12 cellular contexts compared by ENCODE assay signal in genomic region chr20:51732454-51732791, GRCh38. TPM values are rescaled to one million over a fixed set of nuclear protein-coding genes. Genes with fewer than 3 reads are reported as not detected.
DNase-seq lines count a peak whose midpoint lies in the region; TF ChIP-seq lines count a peak whose summit lies in the region.
"Had no signal": no experiment of that assay in that cellular context is flagged by ENCODE, and none has a peak within 500 bp of the region (broad histone marks: within the 10 kb centered on the region; RNA-seq: fewer than 3 reads in every experiment).

No MANE protein-coding gene starts in this region.

- H3K36me3 ChIP-seq in SK-N-SH (replicated peaks in 1 of 2; ENCODE audit: control insufficient read depth in 1 of 2, insufficient read depth in 2 of 2, low read length in 1 of 2) = no peaks in the 10 kb centered on the region
- H3K36me3 ChIP-seq in CD8-positive, alpha-beta memory T cell (ENCODE audit: insufficient read depth, low read length) = no peaks in the 10 kb centered on the region
- H3K36me3 ChIP-seq: HAP-1, SJCRH30 had no signal

- peak overlapping the region in 1 of 2 experiments; percentile 55; a peak in 1 of 4 replicates for H3K27ac ChIP-seq in SK-N-SH (ENCODE audit: low read depth in 2 of 2, low read length in 1 of 2)
- H3K27ac ChIP-seq in CD8-positive, alpha-beta memory T cell (ENCODE audit: low read depth, low read length) = no peak overlapping the region
- H3K27ac ChIP-seq: SJCRH30 had no signal

- POLR2A ChIA-PET in SK-N-SH (lab: Yijun Ruan, JAX) = no interaction called here
- POLR2A ChIA-PET in CD8-positive, alpha-beta memory T cell (lab: Charles Lee) = no interaction called here

- H3K9me2 ChIP-seq in SK-N-SH = no peaks in the 10 kb centered on the region

- H3K4me2 ChIP-seq in SK-N-SH = peak overlapping the region; percentile 66

- no peak overlapping the region for H3K27ac Mint-ChIP-seq in CD8-positive, alpha-beta memory T cell

- TF ChIP-seq RAD21 in SK-N-SH (IDR thresholded peaks at IDR 0.05; ENCODE audit: low read length) = no peak

- H4K20me1 ChIP-seq in SK-N-SH (ENCODE audit: insufficient read depth) = no peaks in the 10 kb centered on the region

- H3F3A ChIP-seq in SK-N-SH (replicated peaks; ENCODE audit: insufficient read depth) = no peaks in the 10 kb centered on the region

- H3K27me3 Mint-ChIP-seq in CD8-positive, alpha-beta memory T cell = peaks cover 0 to 5% of the 10 kb centered on the region in 2 donors

- no peaks in the 10 kb centered on the region for H3K36me3 Mint-ChIP-seq in CD8-positive, alpha-beta memory T cell

- TF ChIP-seq CTCF in SK-N-SH (IDR thresholded peaks at IDR 0.05) (no peak), fibroblast of the aortic adventitia (IDR thresholded peaks at IDR 0.05; ENCODE audit: insufficient read depth, low read length) (no peak)

- DNase-seq in Ammon's horn (ENCODE audit: low spot score) (peak; percentile 33), SK-N-SH (no peak), fibroblast of the aortic adventitia (ENCODE audit: low read depth) (peak; percentile 79), pons (ENCODE audit: low spot score) (peak; percentile 58), UCSD-AML1 (lab: John Stamatoyannopoulos, UW; ENCODE audit: unreplicated experiment) (no peak)
- no peak for DNase-seq in activated CD8-positive, alpha-beta memory T cell treated with anti-CD3 and anti-CD28 coated beads, Interleukin-2, amount 50 U/mL, for 4 hours
- no peak for DNase-seq in CD8-positive, alpha-beta memory T cell
- no peak for DNase-seq in stimulated activated CD4-positive, alpha-beta T cell treated with anti-CD3 and anti-CD28 coated beads, Interleukin-12 subunit alpha, Interleukin-12 subunit beta, amount 100 ng/mL, for 4 hours
- DNase-seq: mucosa of descending colon, NCI-H2081 treated with DMSO at 0.1 percent for 48 hours had no signal

- peaks cover 0 to 3% (median 2%) of the 10 kb centered on the region in 3 donors for H3K4me1 Mint-ChIP-seq in CD8-positive, alpha-beta memory T cell

- no peak overlapping the region for H3K4me3 Mint-ChIP-seq in CD8-positive, alpha-beta memory T cell

- H3K9ac ChIP-seq in SK-N-SH = no peak overlapping the region

- H3K79me2 ChIP-seq in SK-N-SH (ENCODE audit: insufficient read depth) = peaks cover 4% of the 10 kb centered on the region; the same call in 1 of the 2 replicates

- H3K4me1 ChIP-seq in SK-N-SH (ENCODE audit: control insufficient read depth in 1 of 2, insufficient read depth in 2 of 2, low read depth in 1 of 2, low read length in 1 of 2) = peaks cover 7 to 11% of the 10 kb centered on the region in 2 experiments; a peak in 2 of 4 replicates
- H3K4me1 ChIP-seq in CD8-positive, alpha-beta memory T cell (ENCODE audit: insufficient read depth, low read length) = no peaks in the 10 kb centered on the region
- H3K4me1 ChIP-seq: HAP-1, SJCRH30 had no signal

- no peaks in the 10 kb centered on the region for H3K9me3 ChIP-seq in SK-N-SH
- H3K9me3 ChIP-seq in CD8-positive, alpha-beta memory T cell (ENCODE audit: low read length) = no peaks in the 10 kb centered on the region
- H3K9me3 ChIP-seq: HAP-1, mucosa of descending colon, SJCRH30 had no signal

- H3K4me3 ChIP-seq in SK-N-SH (ENCODE audit: low read depth in 2 of 2, low read length in 1 of 2) (no peak overlapping the region), fibroblast of the aortic adventitia (ENCODE audit: low read depth, low read length) (no peak overlapping the region)
- H3K4me3 ChIP-seq in CD8-positive, alpha-beta memory T cell (ENCODE audit: low read length) = no peak overlapping the region
- H3K4me3 ChIP-seq: HAP-1, mucosa of descending colon, SJCRH30 had no signal

- CTCF ChIA-PET in SK-N-SH (lab: Yijun Ruan, JAX) = interaction anchor here (1.1 to 2.0 kb wide), 3 partner anchors 19 to 68 kb away, joined by 3 to 5 read pairs (median 4); no protein-coding TSS in a partner anchor
- CTCF ChIA-PET in CD8-positive, alpha-beta memory T cell (lab: Charles Lee) = no interaction called here

- 0 out of 2 replicates have a peak overlapping the region, but pooled peaks have one; percentile 6 for H2AFZ ChIP-seq in SK-N-SH (ENCODE audit: low read depth)

- no peaks in the 10 kb centered on the region for H3K27me3 ChIP-seq in SK-N-SH (ENCODE audit: insufficient read depth)
- no peaks in the 10 kb centered on the region for H3K27me3 ChIP-seq in CD8-positive, alpha-beta memory T cell (ENCODE audit: insufficient read depth, low read length, poor library complexity, severe bottlenecking)

- 86% methylated on average over 2 of the region's 2 CpGs for WGBS in SK-N-SH (ENCODE audit: low lambda C conversion rate)

- H3K9me3 Mint-ChIP-seq in CD8-positive, alpha-beta memory T cell = no peaks in the 10 kb centered on the region

- no peak for TF ChIP-seq EP300 in SK-N-SH (IDR thresholded peaks at IDR 0.05; ENCODE audit: borderline replicate concordance in 1 of 2, low read depth in 1 of 2, low read length in 1 of 2)

TF ChIP-seq in SK-N-SH, 30 proteins besides CTCF, POLR2A, EP300 and RAD21:
- TF ChIP-seq RFX5 (IDR thresholded peaks at IDR 0.05; ENCODE audit: low read length) (no peak), MEF2A (IDR thresholded peaks at IDR 0.05; ENCODE audit: borderline replicate concordance, low read depth) (0 out of 2 replicates have a peak, but pooled peaks have one; percentile 6)

RNA-seq across cellular contexts. Expression of gene ATP9A, which starts 35.8 kb away (rescaled TPM):
- polyA plus RNA-seq in SK-N-SH (2012; rRNA removed) = 11.0 and 12.7 TPM in 2 replicates
- polyA plus RNA-seq in SK-N-SH (2012; cell fraction: cytosol; rRNA removed) = 8.1 and 11.0 TPM in 2 replicates
- 8.0 and 10.3 TPM in 2 replicates for polyA plus RNA-seq in SK-N-SH (2012; cell fraction: nucleus; rRNA removed)
- total RNA-seq in fibroblast of the aortic adventitia (ENCODE audit: low replicate concordance) = 23.7 and 69.1 TPM in 2 replicates
- 1 to 10 TPM; 2.0 to 2.3 TPM for total RNA-seq in CD8-positive, alpha-beta memory T cell
- 0.46 TPM for polyA plus RNA-seq in CD8-positive, alpha-beta memory T cell

Comparison
In these comparisons a context has a peak if more than half of its experiments do, and no peak if none do; other contexts are left out.
1. DNase-seq: peak in Ammon's horn (single experiment), fibroblast of the aortic adventitia (single experiment) and pons (single experiment); none in SK-N-SH (single experiment), activated CD8-positive, alpha-beta memory T cell treated with anti-CD3 and anti-CD28 coated beads, Interleukin-2, amount 50 U/mL, for 4 hours (single experiment), CD8-positive, alpha-beta memory T cell (0 of 5), stimulated activated CD4-positive, alpha-beta T cell treated with anti-CD3 and anti-CD28 coated beads, Interleukin-12 subunit alpha, Interleukin-12 subunit beta, amount 100 ng/mL, for 4 hours (single experiment) and UCSD-AML1 (single experiment).